24 cellular contexts compared by ENCODE assay signal in the genomic region with DNA sequence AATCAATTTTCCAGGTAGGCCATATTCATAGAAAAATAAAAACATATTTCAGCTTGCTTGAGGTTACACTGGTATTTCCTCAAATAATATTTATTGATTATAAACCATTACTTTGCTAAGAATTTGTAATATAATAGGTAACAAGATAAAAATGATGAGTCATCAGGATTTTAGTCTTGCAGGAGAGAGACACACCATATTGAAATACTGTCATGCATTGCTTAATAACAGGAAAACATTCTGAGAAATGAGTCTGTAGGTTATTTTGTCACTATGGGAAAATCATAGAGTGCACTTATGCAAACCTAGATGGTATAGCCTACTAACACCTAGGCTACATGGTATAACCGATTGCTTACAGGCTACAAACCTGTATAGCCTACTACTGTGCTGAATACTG.
"Had no signal": no experiment of that assay in that cellular context is flagged by ENCODE, and none has a peak within 500 bp of the region (broad histone marks: within the 10 kb centered on the region; RNA-seq: fewer than 3 reads in every experiment).

No MANE protein-coding gene starts in this region.

- H3K4me1 ChIP-seq: body of pancreas, esophagus muscularis mucosa, gastroesophageal sphincter, stomach, thyroid gland, upper lobe of left lung, vagina had no signal

- H3K36me3 ChIP-seq: esophagus muscularis mucosa, gastroesophageal sphincter, ovary, stomach, thyroid gland, upper lobe of left lung, vagina had no signal

- DNase-seq: activated B cell treated with CpG ODN at 0.5 μM for 24 hours; activated CD4-positive, alpha-beta T cell treated with anti-CD3 and anti-CD28 coated beads, Interleukin-2, amount 50 U/mL, for 1 hour; activated CD8-positive, alpha-beta memory T cell treated with anti-CD3 and anti-CD28 coated beads, Interleukin-2, amount 10 ng/mL, durations not matched to agents 7 days and 5 days; activated CD8-positive, alpha-beta T cell treated with anti-CD3 and anti-CD28 coated beads for 36 hours; activated T-cell treated with anti-CD3 and anti-CD28 coated beads, Interleukin-2, amount 50 U/mL, for 48 hours; aorta; body of pancreas; endodermal cell; kidney; left colon; naive B cell; ovary; stimulated activated CD4-positive, alpha-beta T cell treated with anti-CD3 and anti-CD28 coated beads, Interleukin-2, amount 100 ng/mL, for 24 hours; stimulated activated naive B cell treated with anti-CD40 and anti-IgM and Interleukin-4, amounts not matched to agents 10 μg/mL and 1 μg/mL and 100 μg/mL, for 72 hours; stomach; thyroid gland; upper lobe of left lung had no signal

- H3K4me3 ChIP-seq: body of pancreas, esophagus muscularis mucosa, gastroesophageal sphincter, hepatocyte, ovary, smooth muscle cell, stomach, thyroid gland, upper lobe of left lung, vagina had no signal

- H3K27ac ChIP-seq: body of pancreas, esophagus muscularis mucosa, gastroesophageal sphincter, hepatocyte, ovary, stomach, thyroid gland, upper lobe of left lung, vagina had no signal

- H3K79me2 ChIP-seq: hepatocyte had no signal

- H3K9me3 ChIP-seq: body of pancreas, esophagus muscularis mucosa, gastroesophageal sphincter, ovary, thyroid gland, upper lobe of left lung, vagina had no signal

- H3K4me2 ChIP-seq: hepatocyte, smooth muscle cell had no signal

- ATAC-seq: activated CD8-positive, alpha-beta memory T cell treated with anti-CD3 and anti-CD28 coated beads, Interleukin-2, amount 10 ng/mL, durations not matched to agents 7 days and 5 days; activated CD8-positive, alpha-beta T cell treated with anti-CD3 and anti-CD28 coated beads for 36 hours; activated naive CD4-positive, alpha-beta T cell treated with anti-CD3 and anti-CD28 coated beads, Interleukin-2, amount 50 U/mL, for 72 hours; body of pancreas; gastroesophageal sphincter; left colon; sciatic nerve; stimulated activated naive B cell treated with anti-CD40 and anti-IgM and Interleukin-4, amounts not matched to agents 10 μg/mL and 1 μg/mL and 100 μg/mL, for 72 hours had no signal

- H3K27me3 ChIP-seq: body of pancreas, esophagus muscularis mucosa, gastroesophageal sphincter, hepatocyte, ovary, stomach, thyroid gland, upper lobe of left lung, vagina had no signal

- H2AFZ ChIP-seq: hepatocyte had no signal
